27 cellular contexts compared by ENCODE assay signal in the genomic region with DNA sequence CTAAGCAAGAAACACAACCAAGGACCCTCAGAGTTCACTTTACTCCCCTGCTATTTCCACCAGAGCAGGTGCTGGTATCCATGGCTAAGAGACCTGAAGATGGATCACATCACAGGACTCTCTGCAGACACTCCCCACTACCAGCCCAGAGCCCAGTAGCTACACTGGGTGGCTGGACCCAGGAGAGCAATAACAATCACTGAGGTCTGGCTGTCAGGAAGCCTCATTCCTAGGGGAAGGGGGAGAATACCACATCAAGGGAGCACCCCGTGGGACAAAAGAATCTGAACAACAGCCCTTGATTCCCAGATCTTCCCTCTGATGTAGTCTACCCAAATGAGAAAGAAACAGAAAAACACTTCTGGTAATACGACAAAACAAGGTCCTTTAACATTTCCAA. TPM values are rescaled to one million over a fixed set of nuclear protein-coding genes. Genes with fewer than 3 reads are reported as not detected.
"Had no signal": no experiment of that assay in that cellular context is flagged by ENCODE, and none has a peak within 500 bp of the region (broad histone marks: within the 10 kb centered on the region; RNA-seq: fewer than 3 reads in every experiment).

No MANE protein-coding gene starts in this region.

- H3K36me3 ChIP-seq: brain microvascular endothelial cell, cardiac muscle cell had no signal

- ATAC-seq: activated CD4-positive, alpha-beta T cell treated with anti-CD3 and anti-CD28 coated beads for 36 hours; activated T-helper 17 cell treated with anti-CD3 and anti-CD28 coated beads, Interleukin-2, amount 50 U/mL, for 72 hours; PC-3 had no signal

- H3K4me3 ChIP-seq: cardiac muscle cell had no signal

- H3K4me1 Mint-ChIP-seq: activated CD4-positive, alpha-beta memory T cell treated with anti-CD3 and anti-CD28 coated beads, Interleukin-2, amount 10 ng/mL, durations not matched to agents 7 days and 5 days; activated CD4-positive, alpha-beta T cell treated with anti-CD3 and anti-CD28 coated beads for 36 hours; activated naive CD4-positive, alpha-beta T cell treated with anti-CD3 and anti-CD28 coated beads, Interleukin-2, amount 10 ng/mL, durations not matched to agents 7 days and 5 days; activated naive CD8-positive, alpha-beta T cell treated with anti-CD3 and anti-CD28 coated beads for 36 hours; activated T-helper 17 cell treated with anti-CD3 and anti-CD28 coated beads, Interleukin-2, amount 50 U/mL, for 72 hours had no signal

- H3K27ac Mint-ChIP-seq: activated CD4-positive, alpha-beta memory T cell treated with anti-CD3 and anti-CD28 coated beads, Interleukin-2, amount 10 ng/mL, durations not matched to agents 7 days and 5 days; activated CD4-positive, alpha-beta T cell treated with anti-CD3 and anti-CD28 coated beads for 36 hours; activated naive CD4-positive, alpha-beta T cell treated with anti-CD3 and anti-CD28 coated beads, Interleukin-2, amount 10 ng/mL, durations not matched to agents 7 days and 5 days; activated naive CD8-positive, alpha-beta T cell treated with anti-CD3 and anti-CD28 coated beads for 36 hours; activated T-helper 17 cell treated with anti-CD3 and anti-CD28 coated beads, Interleukin-2, amount 50 U/mL, for 72 hours had no signal

- H3K36me3 Mint-ChIP-seq: activated naive CD4-positive, alpha-beta T cell treated with anti-CD3 and anti-CD28 coated beads, Interleukin-2, amount 10 ng/mL, durations not matched to agents 7 days and 5 days; activated naive CD8-positive, alpha-beta T cell treated with anti-CD3 and anti-CD28 coated beads for 36 hours had no signal

- H3K4me3 Mint-ChIP-seq: activated CD4-positive, alpha-beta memory T cell treated with anti-CD3 and anti-CD28 coated beads, Interleukin-2, amount 10 ng/mL, durations not matched to agents 7 days and 5 days; activated CD4-positive, alpha-beta T cell treated with anti-CD3 and anti-CD28 coated beads for 36 hours; activated naive CD4-positive, alpha-beta T cell treated with anti-CD3 and anti-CD28 coated beads, Interleukin-2, amount 10 ng/mL, durations not matched to agents 7 days and 5 days; activated naive CD8-positive, alpha-beta T cell treated with anti-CD3 and anti-CD28 coated beads for 36 hours; activated T-helper 17 cell treated with anti-CD3 and anti-CD28 coated beads, Interleukin-2, amount 50 U/mL, for 72 hours had no signal

- H3K27ac ChIP-seq: brain microvascular endothelial cell, cardiac muscle cell, VCaP had no signal

- H3K9me3 Mint-ChIP-seq: activated CD4-positive, alpha-beta memory T cell treated with anti-CD3 and anti-CD28 coated beads, Interleukin-2, amount 10 ng/mL, durations not matched to agents 7 days and 5 days; activated naive CD4-positive, alpha-beta T cell treated with anti-CD3 and anti-CD28 coated beads, Interleukin-2, amount 10 ng/mL, durations not matched to agents 7 days and 5 days; activated naive CD8-positive, alpha-beta T cell treated with anti-CD3 and anti-CD28 coated beads for 36 hours; activated T-helper 17 cell treated with anti-CD3 and anti-CD28 coated beads, Interleukin-2, amount 50 U/mL, for 72 hours had no signal

- H3K27me3 Mint-ChIP-seq: activated naive CD8-positive, alpha-beta T cell treated with anti-CD3 and anti-CD28 coated beads for 36 hours had no signal

- DNase-seq: activated CD4-positive, alpha-beta memory T cell treated with anti-CD3 and anti-CD28 coated beads, Interleukin-2, amount 10 ng/mL, durations not matched to agents 7 days and 5 days; activated CD4-positive, alpha-beta T cell treated with anti-CD3 and anti-CD28 coated beads for 36 hours; activated CD4-positive, alpha-beta T cell treated with anti-CD3 and anti-CD28 coated beads, Interleukin-2, amount 50 U/mL, for 1 hour; activated gamma-delta T cell treated with Interleukin-2 at 50 U/mL for 16 hours; activated naive CD4-positive, alpha-beta T cell treated with anti-CD3 and anti-CD28 coated beads, Interleukin-2, amount 10 ng/mL, durations not matched to agents 7 days and 5 days; activated naive CD8-positive, alpha-beta T cell treated with anti-CD3 and anti-CD28 coated beads for 36 hours; activated T-cell treated with anti-CD3 and anti-CD28 coated beads for 4 hours; activated T-cell treated with anti-CD3 and anti-CD28 coated beads, Interleukin-2, amount 50 U/mL, for 48 hours; brain microvascular endothelial cell; Karpas-422; MM.1S; NCI-H1048; NCI-H146; NCI-H187 treated with DMSO at 0.1 percent for 48 hours; NCI-H2171 treated with DMSO at 0.1 percent for 48 hours; NCI-H510A; NCI-H526 treated with DMSO at 0.1 percent for 48 hours; NK-92 treated with Interleukin-12 subunit alpha and Interleukin-12 subunit beta, amount 100 ng/mL, for 24 hours; PC-3; SHP77 treated with DMSO at 0.1 percent for 48 hours; T-helper 1 cell had no signal

- H3K27me3 ChIP-seq: brain microvascular endothelial cell, cardiac muscle cell had no signal

RNA-seq across cellular contexts. Expression of a gene that starts 9.0 kb away (rescaled TPM):
- total RNA-seq: activated CD4-positive, alpha-beta memory T cell treated with anti-CD3 and anti-CD28 coated beads, Interleukin-2, amount 10 ng/mL, durations not matched to agents 7 days and 5 days; activated CD4-positive, alpha-beta T cell treated with anti-CD3 and anti-CD28 coated beads for 36 hours; activated CD8-positive, alpha-beta memory T cell treated with anti-CD3 and anti-CD28 coated beads for 36 hours; activated naive CD8-positive, alpha-beta T cell treated with anti-CD3 and anti-CD28 coated beads for 36 hours; activated T-helper 17 cell treated with anti-CD3 and anti-CD28 coated beads, Interleukin-2, amount 50 U/mL, for 72 hours; cardiac muscle cell; SK-MEL-5; T-helper 2 cell treated with Interferon-gamma antibody and Interleukin-4, amounts not matched to agents 100 ng/mL and 5 ng/mL, for 36 hours had no signal
- polyA plus RNA-seq: cardiac muscle cell had no signal
